In genomic region chr5:146902471-146902870, GRCh38 we compare ENCODE assay signal across 23 cellular contexts.
"Had no signal": no experiment of that assay in that cellular context is flagged by ENCODE, and none has a peak within 500 bp of the region (broad histone marks: within the 10 kb centered on the region; RNA-seq: fewer than 3 reads in every experiment).

No MANE protein-coding gene starts in this region.

- H3K4me1 ChIP-seq: lower lobe of right lung, right atrium auricular region, right lobe of liver, tibial nerve, uterus had no signal

- H2AFZ ChIP-seq: hepatocyte had no signal

- H3K4me3 ChIP-seq: hepatocyte, lower lobe of right lung, ovary, right atrium auricular region, right lobe of liver, smooth muscle cell, tibial nerve, uterus had no signal

- H3K4me2 ChIP-seq: hepatocyte, smooth muscle cell had no signal

- FAIRE-seq: keratinocyte had no signal

- H3K9me3 ChIP-seq: lower lobe of right lung, ovary, right lobe of liver, uterus had no signal

- ATAC-seq: left cardiac atrium; left lobe of liver; lower lobe of right lung; naive thymus-derived CD8-positive, alpha-beta T cell; right lobe of liver; stimulated activated memory B cell treated with anti-CD40 and anti-IgM and Interleukin-4, amounts not matched to agents 10 μg/mL and 1 μg/mL and 100 μg/mL, for 72 hours; stimulated activated naive CD8-positive, alpha-beta T cell treated with anti-CD3 and anti-CD28 coated beads, Interleukin-15, amount 100 ng/mL, for 72 hours had no signal

- H3K27me3 ChIP-seq: hepatocyte, ovary, right atrium auricular region, right lobe of liver, tibial nerve, uterus had no signal

- H3K27ac ChIP-seq: hepatocyte, lower lobe of right lung, ovary, right atrium auricular region, right lobe of liver, tibial nerve, uterus had no signal

- H3K36me3 ChIP-seq: lower lobe of right lung, ovary, right atrium auricular region, right lobe of liver, uterus had no signal

- DNase-seq: kidney glomerular epithelial cell; left cardiac atrium; lower lobe of right lung; mammary epithelial cell; mesenchymal stem cell; naive thymus-derived CD8-positive, alpha-beta T cell; ovary; right lobe of liver; stimulated activated CD4-positive, alpha-beta T cell treated with anti-CD3 and anti-CD28 coated beads, Interleukin-1b, Interleukin-23, amount 100 ng/mL, for 48 hours; stimulated activated CD4-positive, alpha-beta T cell treated with anti-CD3 and anti-CD28 coated beads, Interleukin-2, amount 100 ng/mL, for 48 hours; stimulated activated CD4-positive, alpha-beta T cell treated with anti-CD3 and anti-CD28 coated beads, Interleukin-4, amount 100 ng/mL, for 4 hours; stimulated activated CD8-positive, alpha-beta memory T cell treated with anti-CD3 and anti-CD28 coated beads, Interleukin-4, amount 100 ng/mL, for 48 hours; stimulated activated naive CD4-positive, alpha-beta T cell treated with Interleukin-2 at 50 U/mL for 16 hours; stimulated activated naive CD8-positive, alpha-beta T cell treated with anti-CD3 and anti-CD28 coated beads, Interleukin-15, amount 100 ng/mL, for 72 hours; substantia nigra; uterus had no signal
